ENCODE assay signal across 19 cellular contexts in genomic region chr17:17103160-17103559, GRCh38.
A peak's percentile ranks its signal among the peaks of the same experiment; 100 is the strongest.
DNase-seq lines count a peak whose midpoint lies in the region; ATAC-seq and TF ChIP-seq lines count a peak whose summit lies in the region.
"Had no signal": no experiment of that assay in that cellular context is flagged by ENCODE, and none has a peak within 500 bp of the region (broad histone marks: within the 10 kb centered on the region; RNA-seq: fewer than 3 reads in every experiment).

No MANE protein-coding gene starts in this region.

- CTCF ChIA-PET in activated CD4-positive, alpha-beta T cell treated with anti-CD3 and anti-CD28 coated beads, Interleukin-2, amount 10 ng/mL, durations not matched to agents 7 days and 5 days (lab: Charles Lee), result interaction anchor here (1.1 kb wide), 1 partner anchor 31 kb away, joined by 3 read pairs; no protein-coding TSS in a partner anchor

- no peaks in the 10 kb centered on the region for H3K36me3 Mint-ChIP-seq in CD4-positive, CD25-positive, alpha-beta regulatory T cell
- no peaks in the 10 kb centered on the region for H3K36me3 Mint-ChIP-seq in activated T-helper 1 cell treated with anti-CD3 and anti-CD28 coated beads, Interleukin-12 subunit alpha, Interleukin-12 subunit beta, Interleukin-2, Interleukin-4 antibody, amounts not matched to agents 30 ng/mL and 10 ng/mL and 1 ng/mL, durations not matched to agents 14 hours and 24 hours and 36 hours (ENCODE audit: low read depth)
- peaks cover 7% of the 10 kb centered on the region for H3K36me3 Mint-ChIP-seq in activated CD4-positive, alpha-beta T cell treated with anti-CD3 and anti-CD28 coated beads, Interleukin-2, amount 10 ng/mL, durations not matched to agents 7 days and 5 days (ENCODE audit: low read depth)
- H3K36me3 Mint-ChIP-seq: stimulated activated memory B cell treated with anti-CD40 and anti-IgM and Interleukin-4, amounts not matched to agents 10 μg/mL and 1 μg/mL and 100 μg/mL, for 72 hours had no signal

- intact Hi-C loops in left ventricle myocardium superior (cut with micrococcal nuclease) (no loop called here), ovary (cut with DNase I) (no loop called here)
- intact Hi-C loops in activated T-helper 1 cell treated with anti-CD3 and anti-CD28 coated beads, Interleukin-12 subunit alpha, Interleukin-12 subunit beta, Interleukin-2, Interleukin-4 antibody, amounts not matched to agents 30 ng/mL and 10 ng/mL and 1 ng/mL, durations not matched to agents 14 hours and 24 hours and 36 hours (cut with micrococcal nuclease), result no loop called here

- no peak for TF ChIP-seq EP300 in ovary (IDR thresholded peaks at IDR 0.05)

- H3K27me3 Mint-ChIP-seq in CD4-positive, CD25-positive, alpha-beta regulatory T cell, result no peaks in the 10 kb centered on the region
- H3K27me3 Mint-ChIP-seq in activated T-helper 1 cell treated with anti-CD3 and anti-CD28 coated beads, Interleukin-12 subunit alpha, Interleukin-12 subunit beta, Interleukin-2, Interleukin-4 antibody, amounts not matched to agents 30 ng/mL and 10 ng/mL and 1 ng/mL, durations not matched to agents 14 hours and 24 hours and 36 hours (ENCODE audit: insufficient read depth), result no peaks in the 10 kb centered on the region
- no peaks in the 10 kb centered on the region for H3K27me3 Mint-ChIP-seq in activated CD4-positive, alpha-beta T cell treated with anti-CD3 and anti-CD28 coated beads, Interleukin-2, amount 10 ng/mL, durations not matched to agents 7 days and 5 days
- H3K27me3 Mint-ChIP-seq: activated naive CD8-positive, alpha-beta T cell treated with anti-CD3 and anti-CD28 coated beads, Interleukin-2, amount 50 U/mL, for 24 hours; stimulated activated memory B cell treated with anti-CD40 and anti-IgM and Interleukin-4, amounts not matched to agents 10 μg/mL and 1 μg/mL and 100 μg/mL, for 72 hours; T-cell had no signal

- H3K4me3 ChIP-seq in CD4-positive, CD25-positive, alpha-beta regulatory T cell (ENCODE audit: low read depth, low read length), result no peak overlapping the region
- H3K4me3 ChIP-seq in ovary, result no peak overlapping the region
- no peak overlapping the region for H3K4me3 ChIP-seq in hepatocyte
- H3K4me3 ChIP-seq: esophagus squamous epithelium, upper lobe of left lung had no signal

- H3K4me2 ChIP-seq in hepatocyte, result no peak overlapping the region

- peak; percentile 17 for TF ChIP-seq POLR2A in ovary (IDR thresholded peaks at IDR 0.05)

- ATAC-seq in CD4-positive, CD25-positive, alpha-beta regulatory T cell (ENCODE audit: low read depth in 2 of 2), result no peak
- ATAC-seq in left ventricle myocardium superior, result peak; percentile 17
- ATAC-seq: activated naive CD8-positive, alpha-beta T cell treated with anti-CD3 and anti-CD28 coated beads, Interleukin-2, amount 50 U/mL, for 24 hours; stimulated activated memory B cell treated with anti-CD40 and anti-IgM and Interleukin-4, amounts not matched to agents 10 μg/mL and 1 μg/mL and 100 μg/mL, for 72 hours; T-cell had no signal

- no peaks in the 10 kb centered on the region for H3K9me3 ChIP-seq in CD4-positive, CD25-positive, alpha-beta regulatory T cell (ENCODE audit: control insufficient read depth in 2 of 2, low read length in 2 of 2)
- H3K9me3 ChIP-seq in ovary, result no peaks in the 10 kb centered on the region
- H3K9me3 ChIP-seq in hepatocyte (ENCODE audit: low read depth), result no peaks in the 10 kb centered on the region
- H3K9me3 ChIP-seq: esophagus squamous epithelium, upper lobe of left lung had no signal

- H3K4me1 ChIP-seq in CD4-positive, CD25-positive, alpha-beta regulatory T cell (ENCODE audit: control insufficient read depth, insufficient read depth, low read length, poor library complexity, severe bottlenecking), result peaks cover 8% of the 10 kb centered on the region
- H3K4me1 ChIP-seq in ovary (ENCODE audit: insufficient read depth) (peaks cover 27% of the 10 kb centered on the region), hepatocyte (ENCODE audit: insufficient read depth) (peaks cover 21% of the 10 kb centered on the region)

- TF ChIP-seq CTCF in ovary (IDR thresholded peaks at IDR 0.05) (no peak), hepatocyte (IDR thresholded peaks at IDR 0.05; ENCODE audit: poor library complexity) (no peak)

- peaks cover 5 to 35% (median 14%) of the 10 kb centered on the region in 4 donors for H3K4me1 Mint-ChIP-seq in CD4-positive, CD25-positive, alpha-beta regulatory T cell
- peaks cover 15% of the 10 kb centered on the region for H3K4me1 Mint-ChIP-seq in activated T-helper 1 cell treated with anti-CD3 and anti-CD28 coated beads, Interleukin-12 subunit alpha, Interleukin-12 subunit beta, Interleukin-2, Interleukin-4 antibody, amounts not matched to agents 30 ng/mL and 10 ng/mL and 1 ng/mL, durations not matched to agents 14 hours and 24 hours and 36 hours (ENCODE audit: low read depth)
- H3K4me1 Mint-ChIP-seq in activated CD4-positive, alpha-beta T cell treated with anti-CD3 and anti-CD28 coated beads, Interleukin-2, amount 10 ng/mL, durations not matched to agents 7 days and 5 days, result peaks cover 14% of the 10 kb centered on the region

- H3K79me2 ChIP-seq in hepatocyte, result peaks cover 98% of the 10 kb centered on the region

- no peaks in the 10 kb centered on the region for H3K9me2 ChIP-seq in hepatocyte (replicated peaks; ENCODE audit: insufficient read depth)

- H3K27ac Mint-ChIP-seq in CD4-positive, CD25-positive, alpha-beta regulatory T cell, result peak overlapping the region in 2 of 3 donors; percentile 36 to 80
- no peak overlapping the region for H3K27ac Mint-ChIP-seq in activated T-helper 1 cell treated with anti-CD3 and anti-CD28 coated beads, Interleukin-12 subunit alpha, Interleukin-12 subunit beta, Interleukin-2, Interleukin-4 antibody, amounts not matched to agents 30 ng/mL and 10 ng/mL and 1 ng/mL, durations not matched to agents 14 hours and 24 hours and 36 hours
- H3K27ac Mint-ChIP-seq in activated CD4-positive, alpha-beta T cell treated with anti-CD3 and anti-CD28 coated beads, Interleukin-2, amount 10 ng/mL, durations not matched to agents 7 days and 5 days, result no peak overlapping the region
- H3K27ac Mint-ChIP-seq: activated naive CD8-positive, alpha-beta T cell treated with anti-CD3 and anti-CD28 coated beads, Interleukin-2, amount 50 U/mL, for 24 hours; stimulated activated memory B cell treated with anti-CD40 and anti-IgM and Interleukin-4, amounts not matched to agents 10 μg/mL and 1 μg/mL and 100 μg/mL, for 72 hours had no signal

- no peaks in the 10 kb centered on the region for H3K9me3 Mint-ChIP-seq in CD4-positive, CD25-positive, alpha-beta regulatory T cell
- no peaks in the 10 kb centered on the region for H3K9me3 Mint-ChIP-seq in activated T-helper 1 cell treated with anti-CD3 and anti-CD28 coated beads, Interleukin-12 subunit alpha, Interleukin-12 subunit beta, Interleukin-2, Interleukin-4 antibody, amounts not matched to agents 30 ng/mL and 10 ng/mL and 1 ng/mL, durations not matched to agents 14 hours and 24 hours and 36 hours
- H3K9me3 Mint-ChIP-seq in activated CD4-positive, alpha-beta T cell treated with anti-CD3 and anti-CD28 coated beads, Interleukin-2, amount 10 ng/mL, durations not matched to agents 7 days and 5 days, result no peaks in the 10 kb centered on the region
- H3K9me3 Mint-ChIP-seq: activated naive CD8-positive, alpha-beta T cell treated with anti-CD3 and anti-CD28 coated beads, Interleukin-2, amount 50 U/mL, for 24 hours; stimulated activated memory B cell treated with anti-CD40 and anti-IgM and Interleukin-4, amounts not matched to agents 10 μg/mL and 1 μg/mL and 100 μg/mL, for 72 hours; T-cell had no signal

- H3K27me3 ChIP-seq in CD4-positive, CD25-positive, alpha-beta regulatory T cell (ENCODE audit: control insufficient read depth, insufficient read depth, low read length), result no peaks in the 10 kb centered on the region
- H3K27me3 ChIP-seq in ovary (no peaks in the 10 kb centered on the region), hepatocyte (no peaks in the 10 kb centered on the region)
- H3K27me3 ChIP-seq: esophagus squamous epithelium, upper lobe of left lung had no signal

- no peak for DNase-seq in CD4-positive, CD25-positive, alpha-beta regulatory T cell
- DNase-seq in SK-N-DZ (ENCODE audit: low spot score) (peak; percentile 27), left ventricle myocardium superior (peak; percentile 58), ovary (no peak), hepatocyte (ENCODE audit: low spot score) (no peak), NCI-H2081 treated with DMSO at 0.1 percent for 48 hours (lab: John Stamatoyannopoulos, UW) (no peak)
- DNase-seq in activated T-helper 1 cell treated with anti-CD3 and anti-CD28 coated beads, Interleukin-12 subunit alpha, Interleukin-12 subunit beta, Interleukin-2, Interleukin-4 antibody, amounts not matched to agents 30 ng/mL and 10 ng/mL and 1 ng/mL, durations not matched to agents 14 hours and 24 hours and 36 hours (ENCODE audit: low spot score), result no peak
- no peak for DNase-seq in activated CD4-positive, alpha-beta T cell treated with anti-CD3 and anti-CD28 coated beads, Interleukin-2, amount 10 ng/mL, durations not matched to agents 7 days and 5 days
- DNase-seq: activated naive CD8-positive, alpha-beta T cell treated with anti-CD3 and anti-CD28 coated beads, Interleukin-2, amount 50 U/mL, for 24 hours; esophagus squamous epithelium; mammary epithelial cell; MM.1S; NCI-H187 treated with DMSO at 0.1 percent for 48 hours; NCI-H345; stimulated activated CD4-positive, alpha-beta T cell treated with anti-CD3 and anti-CD28 coated beads, Interleukin-15, amount 100 ng/mL, for 24 hours; T-cell; upper lobe of left lung had no signal

- H3K36me3 ChIP-seq in CD4-positive, CD25-positive, alpha-beta regulatory T cell (ENCODE audit: control insufficient read depth, insufficient read depth, low read length), result no peaks in the 10 kb centered on the region
- H3K36me3 ChIP-seq in ovary, result no peaks in the 10 kb centered on the region
- no peaks in the 10 kb centered on the region for H3K36me3 ChIP-seq in hepatocyte (replicated peaks; ENCODE audit: insufficient read depth, low read depth)

- no peak overlapping the region for H3K4me3 Mint-ChIP-seq in CD4-positive, CD25-positive, alpha-beta regulatory T cell
- H3K4me3 Mint-ChIP-seq in activated T-helper 1 cell treated with anti-CD3 and anti-CD28 coated beads, Interleukin-12 subunit alpha, Interleukin-12 subunit beta, Interleukin-2, Interleukin-4 antibody, amounts not matched to agents 30 ng/mL and 10 ng/mL and 1 ng/mL, durations not matched to agents 14 hours and 24 hours and 36 hours, result no peak overlapping the region
- H3K4me3 Mint-ChIP-seq in activated CD4-positive, alpha-beta T cell treated with anti-CD3 and anti-CD28 coated beads, Interleukin-2, amount 10 ng/mL, durations not matched to agents 7 days and 5 days, result no peak overlapping the region
- H3K4me3 Mint-ChIP-seq: activated naive CD8-positive, alpha-beta T cell treated with anti-CD3 and anti-CD28 coated beads, Interleukin-2, amount 50 U/mL, for 24 hours; stimulated activated memory B cell treated with anti-CD40 and anti-IgM and Interleukin-4, amounts not matched to agents 10 μg/mL and 1 μg/mL and 100 μg/mL, for 72 hours; T-cell had no signal

- H3K27ac ChIP-seq in CD4-positive, CD25-positive, alpha-beta regulatory T cell (ENCODE audit: insufficient read depth, low read length, poor library complexity, severe bottlenecking), result no peak overlapping the region
- H3K27ac ChIP-seq in ovary, result no peak overlapping the region
- no peak overlapping the region for H3K27ac ChIP-seq in hepatocyte
- H3K27ac ChIP-seq: VCaP had no signal

- no peak overlapping the region for H2AFZ ChIP-seq in hepatocyte

- 78 to 86% (median 79%) methylated on average over 6 of the region's 6 CpGs for WGBS in ovary, 3 donors
- 65% methylated on average over 6 of the region's 6 CpGs for WGBS in hepatocyte (ENCODE audit: low lambda C conversion rate, missing lambda C conversion rate)

- POLR2A ChIA-PET in activated CD4-positive, alpha-beta T cell treated with anti-CD3 and anti-CD28 coated beads, Interleukin-2, amount 10 ng/mL, durations not matched to agents 7 days and 5 days (lab: Charles Lee), result no interaction called here

- H4K20me1 ChIP-seq in hepatocyte (ENCODE audit: insufficient read depth, poor library complexity, severe bottlenecking), result peaks cover 24% of the 10 kb centered on the region

Comparison
In these comparisons a context has a peak if more than half of its experiments do, and no peak if none do; other contexts are left out.
1. DNase-seq: peak in SK-N-DZ (single experiment) and left ventricle myocardium superior (single experiment); none in CD4-positive, CD25-positive, alpha-beta regulatory T cell (0 of 3), ovary (0 of 5), activated T-helper 1 cell treated with anti-CD3 and anti-CD28 coated beads, Interleukin-12 subunit alpha, Interleukin-12 subunit beta, Interleukin-2, Interleukin-4 antibody, amounts not matched to agents 30 ng/mL and 10 ng/mL and 1 ng/mL, durations not matched to agents 14 hours and 24 hours and 36 hours (single experiment), hepatocyte (single experiment), NCI-H2081 treated with DMSO at 0.1 percent for 48 hours (single experiment) and activated CD4-positive, alpha-beta T cell treated with anti-CD3 and anti-CD28 coated beads, Interleukin-2, amount 10 ng/mL, durations not matched to agents 7 days and 5 days (single experiment).
2. H3K27ac Mint-ChIP-seq: peak in CD4-positive, CD25-positive, alpha-beta regulatory T cell (2 of 3); none in activated T-helper 1 cell treated with anti-CD3 and anti-CD28 coated beads, Interleukin-12 subunit alpha, Interleukin-12 subunit beta, Interleukin-2, Interleukin-4 antibody, amounts not matched to agents 30 ng/mL and 10 ng/mL and 1 ng/mL, durations not matched to agents 14 hours and 24 hours and 36 hours (single experiment) and activated CD4-positive, alpha-beta T cell treated with anti-CD3 and anti-CD28 coated beads, Interleukin-2, amount 10 ng/mL, durations not matched to agents 7 days and 5 days (single experiment).